ENCODE assay signal across 1 cellular context in genomic region chr21:17491716-17492414, GRCh38.
A peak's percentile ranks its signal among the peaks of the same experiment; 100 is the strongest.
TF ChIP-seq lines count a peak whose summit lies in the region.

No MANE protein-coding gene starts in this region.

TF ChIP-seq in IMR-90, 13 proteins besides CTCF, POLR2A, EP300 and RAD21:
- TF ChIP-seq USF2 (IDR thresholded peaks at IDR 0.05; ENCODE audit: low read depth, low read length) (no peak), MAFK (IDR thresholded peaks at IDR 0.05; ENCODE audit: low read depth, low read length) (peak; percentile 15; the same call in 1 of the 2 replicates), RCOR1 (IDR thresholded peaks at IDR 0.05; ENCODE audit: insufficient replicate concordance, low read length) (no peak), BHLHE40 (IDR thresholded peaks at IDR 0.05; ENCODE audit: low read depth, low read length) (no peak), MAZ (IDR thresholded peaks at IDR 0.05; ENCODE audit: borderline replicate concordance, low read depth, low read length) (no peak), SMC3 (IDR thresholded peaks at IDR 0.05; ENCODE audit: low read depth, low read length) (no peak), CHD1 (IDR thresholded peaks at IDR 0.05; ENCODE audit: low read depth, low read length) (no peak), NFE2L2 (IDR thresholded peaks at IDR 0.05; ENCODE audit: low read depth, low read length) (peak; percentile 62; the same call in 1 of the 2 replicates), CEBPB (IDR thresholded peaks at IDR 0.05; ENCODE audit: low read depth, low read length) (no peak), ELK1 (IDR thresholded peaks at IDR 0.05; ENCODE audit: borderline replicate concordance, low read depth, low read length) (no peak), RFX5 (IDR thresholded peaks at IDR 0.05; ENCODE audit: low read depth, low read length) (no peak), FOS (IDR thresholded peaks at IDR 0.05; ENCODE audit: low read depth, low read length) (peak; percentile 81)
